ENCODE assay signal across 1 cellular context in the genomic region with DNA sequence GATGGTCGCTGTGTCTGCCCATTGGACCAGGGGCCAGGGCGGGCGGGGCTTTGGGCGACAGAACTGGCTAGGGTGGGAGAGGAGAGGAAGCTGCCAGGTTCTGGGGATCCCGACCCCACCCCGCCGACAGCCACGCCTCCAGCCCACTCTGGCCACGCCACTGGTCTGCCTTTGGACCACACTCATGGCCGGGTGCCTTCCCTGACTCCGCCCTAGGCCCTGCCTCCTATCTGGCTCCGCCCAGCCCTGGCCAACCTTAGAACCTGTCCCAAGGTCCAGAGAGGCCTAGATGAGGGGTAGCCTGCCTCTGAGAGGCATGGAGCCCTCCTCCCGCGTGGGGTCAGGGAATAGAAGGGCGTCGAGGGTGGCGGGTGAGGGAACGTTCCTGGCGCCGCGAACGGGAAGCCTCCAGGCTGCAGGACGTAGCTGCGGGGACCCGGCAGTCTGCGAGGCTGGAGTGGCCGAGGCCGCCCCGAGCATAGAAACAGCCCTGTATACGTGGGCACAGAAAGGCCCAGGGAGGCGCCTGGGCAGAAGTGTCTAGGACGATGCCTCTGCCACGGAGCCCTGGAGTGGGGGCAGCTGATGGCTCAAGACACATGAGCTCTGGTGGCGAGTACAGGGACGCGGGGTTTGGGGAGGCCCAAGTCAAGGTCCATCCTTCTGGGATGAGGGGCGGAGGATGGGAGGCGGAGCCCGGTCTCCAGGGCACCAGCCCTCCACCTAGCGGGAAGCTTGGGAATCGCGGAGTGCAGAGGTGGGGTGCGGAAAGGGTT.
A peak's percentile ranks its signal among the peaks of the same experiment; 100 is the strongest.
TF ChIP-seq lines count a peak whose summit lies in the region.

No MANE protein-coding gene starts in this region.

TF ChIP-seq in WTC11, 78 proteins besides CTCF, POLR2A, EP300 and RAD21 (continued from another document):
- TF ChIP-seq, protein P1, sequence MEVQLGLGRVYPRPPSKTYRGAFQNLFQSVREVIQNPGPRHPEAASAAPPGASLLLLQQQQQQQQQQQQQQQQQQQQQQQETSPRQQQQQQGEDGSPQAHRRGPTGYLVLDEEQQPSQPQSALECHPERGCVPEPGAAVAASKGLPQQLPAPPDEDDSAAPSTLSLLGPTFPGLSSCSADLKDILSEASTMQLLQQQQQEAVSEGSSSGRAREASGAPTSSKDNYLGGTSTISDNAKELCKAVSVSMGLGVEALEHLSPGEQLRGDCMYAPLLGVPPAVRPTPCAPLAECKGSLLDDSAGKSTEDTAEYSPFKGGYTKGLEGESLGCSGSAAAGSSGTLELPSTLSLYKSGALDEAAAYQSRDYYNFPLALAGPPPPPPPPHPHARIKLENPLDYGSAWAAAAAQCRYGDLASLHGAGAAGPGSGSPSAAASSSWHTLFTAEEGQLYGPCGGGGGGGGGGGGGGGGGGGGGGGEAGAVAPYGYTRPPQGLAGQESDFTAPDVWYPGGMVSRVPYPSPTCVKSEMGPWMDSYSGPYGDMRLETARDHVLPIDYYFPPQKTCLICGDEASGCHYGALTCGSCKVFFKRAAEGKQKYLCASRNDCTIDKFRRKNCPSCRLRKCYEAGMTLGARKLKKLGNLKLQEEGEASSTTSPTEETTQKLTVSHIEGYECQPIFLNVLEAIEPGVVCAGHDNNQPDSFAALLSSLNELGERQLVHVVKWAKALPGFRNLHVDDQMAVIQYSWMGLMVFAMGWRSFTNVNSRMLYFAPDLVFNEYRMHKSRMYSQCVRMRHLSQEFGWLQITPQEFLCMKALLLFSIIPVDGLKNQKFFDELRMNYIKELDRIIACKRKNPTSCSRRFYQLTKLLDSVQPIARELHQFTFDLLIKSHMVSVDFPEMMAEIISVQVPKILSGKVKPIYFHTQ (CRISPR knock-in tag; IDR thresholded peaks at IDR 0.05) = no peak
- TF ChIP-seq, protein P2, sequence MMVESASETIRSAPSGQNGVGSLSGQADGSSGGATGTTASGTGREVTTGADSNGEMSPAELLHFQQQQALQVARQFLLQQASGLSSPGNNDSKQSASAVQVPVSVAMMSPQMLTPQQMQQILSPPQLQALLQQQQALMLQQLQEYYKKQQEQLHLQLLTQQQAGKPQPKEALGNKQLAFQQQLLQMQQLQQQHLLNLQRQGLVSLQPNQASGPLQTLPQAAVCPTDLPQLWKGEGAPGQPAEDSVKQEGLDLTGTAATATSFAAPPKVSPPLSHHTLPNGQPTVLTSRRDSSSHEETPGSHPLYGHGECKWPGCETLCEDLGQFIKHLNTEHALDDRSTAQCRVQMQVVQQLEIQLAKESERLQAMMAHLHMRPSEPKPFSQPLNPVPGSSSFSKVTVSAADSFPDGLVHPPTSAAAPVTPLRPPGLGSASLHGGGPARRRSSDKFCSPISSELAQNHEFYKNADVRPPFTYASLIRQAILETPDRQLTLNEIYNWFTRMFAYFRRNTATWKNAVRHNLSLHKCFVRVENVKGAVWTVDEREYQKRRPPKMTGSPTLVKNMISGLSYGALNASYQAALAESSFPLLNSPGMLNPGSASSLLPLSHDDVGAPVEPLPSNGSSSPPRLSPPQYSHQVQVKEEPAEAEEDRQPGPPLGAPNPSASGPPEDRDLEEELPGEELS (CRISPR knock-in tag; IDR thresholded peaks at IDR 0.05) = no peak
- TF ChIP-seq RORB (CRISPR knock-in tag; IDR thresholded peaks at IDR 0.05) = no peak
- peak; percentile 71 for TF ChIP-seq SP1 (CRISPR knock-in tag; conservative IDR thresholded peaks at IDR 0.05)
- TF ChIP-seq, protein P3, sequence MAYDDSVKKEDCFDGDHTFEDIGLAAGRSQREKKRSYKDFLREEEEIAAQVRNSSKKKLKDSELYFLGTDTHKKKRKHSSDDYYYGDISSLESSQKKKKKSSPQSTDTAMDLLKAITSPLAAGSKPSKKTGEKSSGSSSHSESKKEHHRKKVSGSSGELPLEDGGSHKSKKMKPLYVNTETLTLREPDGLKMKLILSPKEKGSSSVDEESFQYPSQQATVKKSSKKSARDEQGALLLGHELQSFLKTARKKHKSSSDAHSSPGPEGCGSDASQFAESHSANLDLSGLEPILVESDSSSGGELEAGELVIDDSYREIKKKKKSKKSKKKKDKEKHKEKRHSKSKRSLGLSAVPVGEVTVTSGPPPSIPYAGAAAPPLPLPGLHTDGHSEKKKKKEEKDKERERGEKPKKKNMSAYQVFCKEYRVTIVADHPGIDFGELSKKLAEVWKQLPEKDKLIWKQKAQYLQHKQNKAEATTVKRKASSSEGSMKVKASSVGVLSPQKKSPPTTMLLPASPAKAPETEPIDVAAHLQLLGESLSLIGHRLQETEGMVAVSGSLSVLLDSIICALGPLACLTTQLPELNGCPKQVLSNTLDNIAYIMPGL (CRISPR knock-in tag; IDR thresholded peaks at IDR 0.05) = peak; percentile 76
- TF ChIP-seq, protein P4, sequence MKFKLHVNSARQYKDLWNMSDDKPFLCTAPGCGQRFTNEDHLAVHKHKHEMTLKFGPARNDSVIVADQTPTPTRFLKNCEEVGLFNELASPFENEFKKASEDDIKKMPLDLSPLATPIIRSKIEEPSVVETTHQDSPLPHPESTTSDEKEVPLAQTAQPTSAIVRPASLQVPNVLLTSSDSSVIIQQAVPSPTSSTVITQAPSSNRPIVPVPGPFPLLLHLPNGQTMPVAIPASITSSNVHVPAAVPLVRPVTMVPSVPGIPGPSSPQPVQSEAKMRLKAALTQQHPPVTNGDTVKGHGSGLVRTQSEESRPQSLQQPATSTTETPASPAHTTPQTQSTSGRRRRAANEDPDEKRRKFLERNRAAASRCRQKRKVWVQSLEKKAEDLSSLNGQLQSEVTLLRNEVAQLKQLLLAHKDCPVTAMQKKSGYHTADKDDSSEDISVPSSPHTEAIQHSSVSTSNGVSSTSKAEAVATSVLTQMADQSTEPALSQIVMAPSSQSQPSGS (CRISPR knock-in tag; IDR thresholded peaks at IDR 0.05; ENCODE audit: borderline replicate concordance, low read depth) = no peak
- peak; percentile 45 for TF ChIP-seq GABPB1 (CRISPR knock-in tag; IDR thresholded peaks at IDR 0.05)
- TF ChIP-seq GTF2I (CRISPR knock-in tag; conservative IDR thresholded peaks at IDR 0.05) = no peak
- TF ChIP-seq ZNF232 (CRISPR knock-in tag; IDR thresholded peaks at IDR 0.05) = peak; percentile 79; the same call in 1 of the 2 replicates
- TF ChIP-seq TP53 (CRISPR knock-in tag; IDR thresholded peaks at IDR 0.05) = no peak
- TF ChIP-seq EMX1 (CRISPR knock-in tag; IDR thresholded peaks at IDR 0.05) = no peak
- no peak for TF ChIP-seq ZNF423 (CRISPR knock-in tag; IDR thresholded peaks at IDR 0.05)
- TF ChIP-seq, protein P5, sequence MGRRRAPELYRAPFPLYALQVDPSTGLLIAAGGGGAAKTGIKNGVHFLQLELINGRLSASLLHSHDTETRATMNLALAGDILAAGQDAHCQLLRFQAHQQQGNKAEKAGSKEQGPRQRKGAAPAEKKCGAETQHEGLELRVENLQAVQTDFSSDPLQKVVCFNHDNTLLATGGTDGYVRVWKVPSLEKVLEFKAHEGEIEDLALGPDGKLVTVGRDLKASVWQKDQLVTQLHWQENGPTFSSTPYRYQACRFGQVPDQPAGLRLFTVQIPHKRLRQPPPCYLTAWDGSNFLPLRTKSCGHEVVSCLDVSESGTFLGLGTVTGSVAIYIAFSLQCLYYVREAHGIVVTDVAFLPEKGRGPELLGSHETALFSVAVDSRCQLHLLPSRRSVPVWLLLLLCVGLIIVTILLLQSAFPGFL (CRISPR knock-in tag; IDR thresholded peaks at IDR 0.05; ENCODE audit: borderline replicate concordance) = no peak
- TF ChIP-seq ZNF671 (CRISPR knock-in tag; IDR thresholded peaks at IDR 0.05) = no peak
- TF ChIP-seq, protein P6, sequence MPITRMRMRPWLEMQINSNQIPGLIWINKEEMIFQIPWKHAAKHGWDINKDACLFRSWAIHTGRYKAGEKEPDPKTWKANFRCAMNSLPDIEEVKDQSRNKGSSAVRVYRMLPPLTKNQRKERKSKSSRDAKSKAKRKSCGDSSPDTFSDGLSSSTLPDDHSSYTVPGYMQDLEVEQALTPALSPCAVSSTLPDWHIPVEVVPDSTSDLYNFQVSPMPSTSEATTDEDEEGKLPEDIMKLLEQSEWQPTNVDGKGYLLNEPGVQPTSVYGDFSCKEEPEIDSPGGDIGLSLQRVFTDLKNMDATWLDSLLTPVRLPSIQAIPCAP (CRISPR knock-in tag; IDR thresholded peaks at IDR 0.05) = peak; percentile 54; the same call in 1 of the 2 replicates
- TF ChIP-seq ZMAT4 (CRISPR knock-in tag; IDR thresholded peaks at IDR 0.05) = no peak
- no peak for TF ChIP-seq TCF7 (CRISPR knock-in tag; IDR thresholded peaks at IDR 0.05; ENCODE audit: low read depth)
- TF ChIP-seq ETV6 (CRISPR knock-in tag; IDR thresholded peaks at IDR 0.05) = peak; percentile 68
- TF ChIP-seq CDX4 (CRISPR knock-in tag; IDR thresholded peaks at IDR 0.05; ENCODE audit: borderline replicate concordance) = no peak
